Comparison of ENCODE assay signal across 8 cellular contexts in the genomic region with DNA sequence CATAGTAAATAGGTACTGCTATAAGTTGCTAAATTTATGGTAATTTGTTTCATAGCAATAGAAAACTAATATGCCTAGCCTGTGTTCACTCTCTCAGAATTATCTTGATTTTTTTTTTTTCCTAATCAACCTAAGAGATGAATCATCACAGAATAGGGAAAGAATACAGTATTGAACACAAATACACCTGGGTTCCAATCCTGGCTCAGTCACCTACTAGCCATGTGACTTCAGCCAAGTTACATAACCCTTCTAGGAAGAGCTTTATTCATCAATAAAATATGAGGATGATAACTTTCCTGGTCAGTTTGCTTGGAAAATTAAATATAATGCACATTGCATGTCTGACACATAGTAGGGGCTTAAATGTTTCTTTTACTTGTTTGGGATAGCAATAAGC.
"Had no signal": no experiment of that assay in that cellular context is flagged by ENCODE, and none has a peak within 500 bp of the region (broad histone marks: within the 10 kb centered on the region; RNA-seq: fewer than 3 reads in every experiment).

No MANE protein-coding gene starts in this region.

- DNase-seq: IMR-90, KBM-7, KG1 had no signal

- H3K9me3 Mint-ChIP-seq: IgD-negative memory B cell had no signal

- FAIRE-seq: HepG2, HTR-8/SVneo had no signal

- H3K4me1 Mint-ChIP-seq: IgD-negative memory B cell had no signal

- H3K27ac Mint-ChIP-seq: IgD-negative memory B cell had no signal

- H3K4me3 Mint-ChIP-seq: IgD-negative memory B cell had no signal

- ATAC-seq: HepG2, K562 had no signal

- H3K36me3 Mint-ChIP-seq: IgD-negative memory B cell had no signal

- H3K4me3 ChIP-seq: K562 had no signal

- H3K27ac ChIP-seq: HL-60 had no signal
